1 cellular context compared by ENCODE assay signal in genomic region chr20:58897493-58897892, GRCh38.
TF ChIP-seq lines count a peak whose summit lies in the region.

No MANE protein-coding gene starts in this region.

TF ChIP-seq in HepG2, 621 proteins besides CTCF, POLR2A, EP300 and RAD21:
- 0 out of 2 replicates have a peak, but pooled peaks have one; percentile 22 for TF ChIP-seq POLR2AphosphoS5 (IDR thresholded peaks at IDR 0.05; ENCODE audit: low read depth, low read length)
- TF ChIP-seq ZFP91 (CRISPR knock-in tag; IDR thresholded peaks at IDR 0.05; ENCODE audit: borderline replicate concordance), result no peak
- TF ChIP-seq ADNP (CRISPR knock-in tag; IDR thresholded peaks at IDR 0.05), result no peak
- no peak for TF ChIP-seq ZBTB26 (CRISPR knock-in tag; IDR thresholded peaks at IDR 0.05; ENCODE audit: borderline replicate concordance)
TF ChIP-seq in HepG2: peak in this region for 1.
